In the genomic region with DNA sequence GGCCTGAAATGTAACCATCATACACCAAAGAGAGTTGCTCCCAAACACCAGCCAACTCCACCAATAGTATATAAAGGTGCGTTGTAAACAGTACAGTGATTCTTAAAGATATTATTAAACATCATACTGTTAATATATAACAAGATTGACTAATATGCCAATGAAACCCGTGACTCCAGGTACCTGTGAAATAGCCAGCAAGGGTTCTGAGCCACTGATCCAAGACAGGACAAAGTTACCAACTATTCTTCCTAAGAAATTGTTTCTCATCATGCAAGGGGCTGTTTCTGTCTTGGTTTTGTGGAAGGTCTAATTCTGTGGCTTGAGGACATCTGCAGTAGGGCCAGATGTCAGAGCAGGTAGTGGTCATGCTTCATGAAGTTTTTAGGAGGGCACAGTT, we compare ENCODE assay signal across 14 cellular contexts.
"Had no signal": no experiment of that assay in that cellular context is flagged by ENCODE, and none has a peak within 500 bp of the region (broad histone marks: within the 10 kb centered on the region; RNA-seq: fewer than 3 reads in every experiment).

No MANE protein-coding gene starts in this region.

- H3K9me3 Mint-ChIP-seq: activated naive CD8-positive, alpha-beta T cell treated with anti-CD3 and anti-CD28 coated beads, Interleukin-2, amount 10 ng/mL, durations not matched to agents 7 days and 5 days; neural progenitor cell; T-helper 2 cell treated with Interferon-gamma antibody and Interleukin-4, amounts not matched to agents 5 μg/mL and 100 μg/mL, for 36 hours had no signal

- H3K27ac Mint-ChIP-seq: neural progenitor cell had no signal

- H3K4me1 ChIP-seq: neural progenitor cell, testis had no signal

- H3K4me3 Mint-ChIP-seq: neural progenitor cell had no signal

- H3K9me3 ChIP-seq: lower lobe of right lung, ovary, testis had no signal

- H3K4me1 Mint-ChIP-seq: neural progenitor cell had no signal

- H3K36me3 ChIP-seq: lower lobe of right lung, neural progenitor cell, ovary had no signal

- H3K27ac ChIP-seq: epithelial cell of prostate, lower lobe of right lung, neural progenitor cell, ovary, skin epidermis, testis had no signal

- H3K27me3 Mint-ChIP-seq: activated naive CD8-positive, alpha-beta T cell treated with anti-CD3 and anti-CD28 coated beads, Interleukin-2, amount 10 ng/mL, durations not matched to agents 7 days and 5 days had no signal

- H3K4me3 ChIP-seq: lower lobe of right lung, neural progenitor cell, ovary, skin epidermis, testis had no signal

- ATAC-seq: lower lobe of right lung had no signal

- DNase-seq: activated CD4-positive, alpha-beta T cell treated with anti-CD3 and anti-CD28 coated beads, Interleukin-2, amount 50 U/mL, for 1 hour; activated CD8-positive, alpha-beta memory T cell treated with anti-CD3 and anti-CD28 coated beads for 24 hours; activated naive CD8-positive, alpha-beta T cell treated with anti-CD3 and anti-CD28 coated beads, Interleukin-2, amount 10 ng/mL, durations not matched to agents 7 days and 5 days; hypothalamus; lower lobe of right lung; midbrain; ovary; stimulated activated CD4-positive, alpha-beta T cell treated with anti-CD3 and anti-CD28 coated beads, Interleukin-4, amount 100 ng/mL, for 4 hours; stimulated activated CD8-positive, alpha-beta memory T cell treated with anti-CD3 and anti-CD28 coated beads, Interleukin-4, amount 100 ng/mL, for 48 hours; testis had no signal

- H3K36me3 Mint-ChIP-seq: neural progenitor cell had no signal

- H3K27me3 ChIP-seq: neural progenitor cell, ovary, testis had no signal
